Comparison of ENCODE assay signal across 2 cellular contexts in the genomic region with DNA sequence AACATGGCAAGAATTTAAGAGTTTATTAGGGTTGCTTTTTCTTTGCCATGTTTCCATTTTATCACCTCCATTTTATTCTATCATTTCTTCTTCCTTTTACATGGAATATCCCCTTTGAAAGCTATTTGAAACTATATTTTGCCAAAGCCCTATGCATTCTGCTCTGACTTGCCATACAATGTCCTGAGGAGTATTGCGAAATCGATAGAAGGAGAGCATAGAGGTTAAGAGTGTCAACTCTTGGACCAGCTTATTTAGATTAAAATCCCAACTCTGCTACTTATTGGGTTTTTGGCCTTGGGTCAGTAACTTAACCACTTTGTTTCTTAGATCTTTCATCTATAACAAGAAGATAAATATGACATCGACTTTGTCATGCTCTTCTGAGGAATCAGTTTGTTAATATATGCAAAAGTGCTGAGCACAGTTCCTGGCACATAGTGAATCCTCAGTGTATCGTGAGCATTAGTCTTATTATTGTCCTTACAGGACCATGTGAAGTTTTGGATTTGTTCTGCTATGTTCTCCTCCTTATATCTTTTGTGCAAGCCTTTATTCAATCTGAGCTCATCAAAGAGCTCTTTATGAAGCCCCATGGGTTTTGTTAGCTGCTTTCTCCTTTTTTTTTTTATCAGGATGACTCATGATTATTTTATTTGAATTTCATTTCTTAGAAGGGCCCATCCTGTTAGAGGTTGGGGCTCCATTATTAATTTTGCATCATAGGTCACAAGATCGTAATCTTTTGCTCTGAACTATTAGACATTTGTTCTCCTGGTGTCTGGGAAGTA.
TF ChIP-seq lines count a peak whose summit lies in the region.

No MANE protein-coding gene starts in this region.

TF ChIP-seq in IMR-90, 13 proteins besides CTCF, POLR2A, EP300 and RAD21:
- TF ChIP-seq, protein P1, sequence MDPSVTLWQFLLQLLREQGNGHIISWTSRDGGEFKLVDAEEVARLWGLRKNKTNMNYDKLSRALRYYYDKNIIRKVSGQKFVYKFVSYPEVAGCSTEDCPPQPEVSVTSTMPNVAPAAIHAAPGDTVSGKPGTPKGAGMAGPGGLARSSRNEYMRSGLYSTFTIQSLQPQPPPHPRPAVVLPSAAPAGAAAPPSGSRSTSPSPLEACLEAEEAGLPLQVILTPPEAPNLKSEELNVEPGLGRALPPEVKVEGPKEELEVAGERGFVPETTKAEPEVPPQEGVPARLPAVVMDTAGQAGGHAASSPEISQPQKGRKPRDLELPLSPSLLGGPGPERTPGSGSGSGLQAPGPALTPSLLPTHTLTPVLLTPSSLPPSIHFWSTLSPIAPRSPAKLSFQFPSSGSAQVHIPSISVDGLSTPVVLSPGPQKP (IDR thresholded peaks at IDR 0.05; ENCODE audit: borderline replicate concordance, low read depth, low read length) = no peak
- TF ChIP-seq CHD1 (IDR thresholded peaks at IDR 0.05; ENCODE audit: low read depth, low read length) (no peak), MAZ (IDR thresholded peaks at IDR 0.05; ENCODE audit: borderline replicate concordance, low read depth, low read length) (no peak), CEBPB (IDR thresholded peaks at IDR 0.05; ENCODE audit: low read depth, low read length) (peak; percentile 90), MAFK (IDR thresholded peaks at IDR 0.05; ENCODE audit: low read depth, low read length) (no peak)

TF ChIP-seq in endothelial cell of umbilical vein, 7 proteins besides CTCF, POLR2A, EP300 and RAD21:
- TF ChIP-seq GATA2 (IDR thresholded peaks at IDR 0.05; ENCODE audit: insufficient read depth, insufficient read length, low read depth, low read length) (no peak), POLR2AphosphoS5 (IDR thresholded peaks at IDR 0.05; ENCODE audit: insufficient read depth, low read depth, low read length) (no peak), FOS (IDR thresholded peaks at IDR 0.05; ENCODE audit: borderline replicate concordance, insufficient read depth, low read length) (peak; percentile 28), MYC (IDR thresholded peaks at IDR 0.05; ENCODE audit: low read depth, low read length) (no peak), JUN (IDR thresholded peaks at IDR 0.05; ENCODE audit: borderline replicate concordance, insufficient read depth, insufficient read length, low read depth) (no peak)
- TF ChIP-seq, protein P2, sequence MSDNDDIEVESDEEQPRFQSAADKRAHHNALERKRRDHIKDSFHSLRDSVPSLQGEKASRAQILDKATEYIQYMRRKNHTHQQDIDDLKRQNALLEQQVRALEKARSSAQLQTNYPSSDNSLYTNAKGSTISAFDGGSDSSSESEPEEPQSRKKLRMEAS (IDR thresholded peaks at IDR 0.05; ENCODE audit: insufficient read depth, insufficient read length) = no peak
